ENCODE assay signal across 17 cellular contexts in the genomic region with DNA sequence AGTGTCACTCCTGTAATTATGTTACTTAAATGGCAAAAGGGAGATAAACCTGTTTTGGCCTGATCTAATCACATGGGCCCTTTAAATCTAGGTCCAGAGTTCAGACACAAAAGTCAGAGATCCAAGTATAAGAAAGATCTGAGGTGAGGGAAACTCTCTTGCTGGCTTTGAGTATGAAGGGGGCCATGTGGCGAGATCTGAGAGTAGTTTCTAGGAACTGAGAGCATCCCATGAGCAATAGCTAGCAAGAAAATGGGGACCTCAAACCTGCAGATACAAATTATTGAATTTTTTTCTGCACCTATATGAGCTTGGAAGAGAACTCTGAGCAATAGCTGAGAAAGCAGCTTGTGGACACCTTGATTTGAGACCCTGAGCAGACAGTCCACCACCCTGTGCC. TPM values are rescaled to one million over a fixed set of nuclear protein-coding genes. Genes with fewer than 3 reads are reported as not detected.
"Had no signal": no experiment of that assay in that cellular context is flagged by ENCODE, and none has a peak within 500 bp of the region (broad histone marks: within the 10 kb centered on the region; RNA-seq: fewer than 3 reads in every experiment).

No MANE protein-coding gene starts in this region.

- H3K36me3 Mint-ChIP-seq: natural killer cell; stimulated activated effector memory CD8-positive, alpha-beta T cell treated with anti-CD3 and anti-CD28 coated beads, Interleukin-12 subunit alpha, Interleukin-12 subunit beta, amount 100 ng/mL, for 72 hours had no signal

- FAIRE-seq: astrocyte, bronchial epithelial cell, frontal cortex had no signal

- DNase-seq: activated CD4-positive, alpha-beta memory T cell treated with anti-CD3 and anti-CD28 coated beads, Interleukin-2, amount 10 ng/mL, durations not matched to agents 7 days and 5 days; activated CD4-positive, alpha-beta T cell treated with anti-CD3 and anti-CD28 coated beads for 4 hours; activated effector memory CD4-positive, alpha-beta T cell treated with Interleukin-2 at 50 U/mL for 16 hours; activated naive CD4-positive, alpha-beta T cell treated with anti-CD3 and anti-CD28 coated beads, Interleukin-2, amount 50 U/mL, for 16 hours; activated T-cell treated with anti-CD3 and anti-CD28 coated beads, Interleukin-2, amount 50 U/mL, for 4 hours; dermis blood vessel endothelial cell; head of caudate nucleus; mesendoderm; natural killer cell; posterior cingulate gyrus; retina; WERI-Rb-1 had no signal

- ATAC-seq: activated T-cell treated with anti-CD3 and anti-CD28 coated beads, Interleukin-2, amount 50 U/mL, for 4 hours; natural killer cell; stimulated activated effector memory CD8-positive, alpha-beta T cell treated with anti-CD3 and anti-CD28 coated beads, Interleukin-12 subunit alpha, Interleukin-12 subunit beta, amount 100 ng/mL, for 72 hours had no signal

- H3K4me3 Mint-ChIP-seq: activated CD4-positive, alpha-beta memory T cell treated with anti-CD3 and anti-CD28 coated beads, Interleukin-2, amount 10 ng/mL, durations not matched to agents 7 days and 5 days; activated T-cell treated with anti-CD3 and anti-CD28 coated beads, Interleukin-2, amount 50 U/mL, for 4 hours; natural killer cell; stimulated activated effector memory CD8-positive, alpha-beta T cell treated with anti-CD3 and anti-CD28 coated beads, Interleukin-12 subunit alpha, Interleukin-12 subunit beta, amount 100 ng/mL, for 72 hours had no signal

- H3K4me1 Mint-ChIP-seq: activated CD4-positive, alpha-beta memory T cell treated with anti-CD3 and anti-CD28 coated beads, Interleukin-2, amount 10 ng/mL, durations not matched to agents 7 days and 5 days; natural killer cell; stimulated activated effector memory CD8-positive, alpha-beta T cell treated with anti-CD3 and anti-CD28 coated beads, Interleukin-12 subunit alpha, Interleukin-12 subunit beta, amount 100 ng/mL, for 72 hours had no signal

- H3K9me3 Mint-ChIP-seq: activated CD4-positive, alpha-beta memory T cell treated with anti-CD3 and anti-CD28 coated beads, Interleukin-2, amount 10 ng/mL, durations not matched to agents 7 days and 5 days; activated T-cell treated with anti-CD3 and anti-CD28 coated beads, Interleukin-2, amount 50 U/mL, for 4 hours; stimulated activated effector memory CD8-positive, alpha-beta T cell treated with anti-CD3 and anti-CD28 coated beads, Interleukin-12 subunit alpha, Interleukin-12 subunit beta, amount 100 ng/mL, for 72 hours had no signal

- H3K27ac Mint-ChIP-seq: activated CD4-positive, alpha-beta memory T cell treated with anti-CD3 and anti-CD28 coated beads, Interleukin-2, amount 10 ng/mL, durations not matched to agents 7 days and 5 days; natural killer cell; stimulated activated effector memory CD8-positive, alpha-beta T cell treated with anti-CD3 and anti-CD28 coated beads, Interleukin-12 subunit alpha, Interleukin-12 subunit beta, amount 100 ng/mL, for 72 hours had no signal

RNA-seq across cellular contexts. Expression of a gene that starts 27.6 kb away (rescaled TPM):
- total RNA-seq: activated CD4-positive, alpha-beta memory T cell treated with anti-CD3 and anti-CD28 coated beads, Interleukin-2, amount 10 ng/mL, durations not matched to agents 7 days and 5 days; chondrocyte; dermis blood vessel endothelial cell; natural killer cell had no signal
